8 cellular contexts compared by ENCODE assay signal in genomic region chr17:7922499-7923289, GRCh38. TPM values are rescaled to one million over a fixed set of nuclear protein-coding genes. Genes with fewer than 3 reads are reported as not detected.
DNase-seq lines count a peak whose midpoint lies in the region; ATAC-seq, FAIRE-seq and TF ChIP-seq lines count a peak whose summit lies in the region.

No MANE protein-coding gene starts in this region.

- H3K27me3 ChIP-seq in lung (ENCODE audit: control insufficient read depth, insufficient read depth), result no peaks in the 10 kb centered on the region

- H3K9me3 ChIP-seq in A549 (no peaks in the 10 kb centered on the region), lung (ENCODE audit: control insufficient read depth in 2 of 2, insufficient read depth in 1 of 2, low read length in 1 of 2) (no peaks in the 10 kb centered on the region)

- no peaks in the 10 kb centered on the region for H3K36me3 ChIP-seq in lung (ENCODE audit: control insufficient read depth in 2 of 2, insufficient read depth in 2 of 2, low read length in 2 of 2)

- peak overlapping the region; percentile 21; the same call in 1 of the 3 replicates for H3K4me2 ChIP-seq in A549

- TF ChIP-seq POLR2A in A549 (IDR thresholded peaks at IDR 0.05; ENCODE audit: low read length), result no peak; the same call in 1 of the 2 replicates

- no peak for TF ChIP-seq EP300 in A549 (IDR thresholded peaks at IDR 0.05)

- WGBS in A549 (ENCODE audit: missing lambda C conversion rate), result 84% methylated on average over 42 of the region's 42 CpGs
- WGBS in lung, 2 donors, result 4% methylated on average over 42 of the region's 42 CpGs

- no peak for FAIRE-seq in A549 (lab: Jason Lieb, UNC)

- no peak for TF ChIP-seq RAD21 in A549 (conservative IDR thresholded peaks at IDR 0.05 in 1 of 2, IDR thresholded peaks at IDR 0.05 in 1 of 2)

- H3K4me3 ChIP-seq in A549 (no peak overlapping the region), lung (peak overlapping the region; percentile 5)

- peak in 1 of 2 experiments; percentile 25; a peak in 2 of 6 replicates for ATAC-seq in A549
- ATAC-seq in lung (ENCODE audit: insufficient read depth, low FRiP score), result peak; percentile 84
- no peak for ATAC-seq in GM19023 (IDR thresholded peaks at IDR 0.05; ENCODE audit: unreplicated experiment)

- no peaks in the 10 kb centered on the region for H3K4me1 ChIP-seq in A549
- H3K4me1 ChIP-seq in lung (ENCODE audit: control insufficient read depth in 2 of 2, insufficient read depth in 2 of 2, low read length in 2 of 2), result peaks cover 0 to 8% of the 10 kb centered on the region in 2 donors

- H3K27ac ChIP-seq in A549 (no peak overlapping the region), lung (ENCODE audit: low read depth in 1 of 2, low read length in 1 of 2) (peak overlapping the region; percentile 34 to 82)

- POLR2A ChIA-PET in A549 (lab: Yijun Ruan, JAX), result interaction anchor here (1.0 to 2.2 kb wide), 2 partner anchors 9 to 65 kb away, joined by 3 to 8 read pairs; partner anchors contain the start of genes CNTROB, NAA38 and TRAPPC1

- CTCF ChIA-PET in A549 (lab: Yijun Ruan, JAX), result interaction anchor here (0.8 to 14.7 kb wide), 4 partner anchors 13 to 71 kb away, joined by 3 to 372 read pairs (median 66); partner anchors contain the start of genes CNTROB, KCNAB3 and TRAPPC1

- DNase-seq in A549 (ENCODE audit: low read depth in 1 of 2, low spot score in 1 of 2) (peak in 1 of 2 experiments; percentile 31), GOT3 (lab: John Stamatoyannopoulos, UW) (peak; percentile 23), ecto neural progenitor cell (ENCODE audit: low spot score) (peak; percentile 93), lung (ENCODE audit: low spot score) (peak; percentile 84), HK-2 (ENCODE audit: unreplicated experiment) (no peak)
- DNase-seq in activated CD8-positive, alpha-beta memory T cell treated with anti-CD3 and anti-CD28 coated beads for 1 hour (ENCODE audit: extremely low read depth in 1 of 2, low read depth in 1 of 2), result peak; percentile 51 to 74
- DNase-seq in stimulated activated CD4-positive, alpha-beta T cell treated with anti-CD3 and anti-CD28 coated beads, Interleukin-4, amount 100 ng/mL, for 4 hours, result peak; percentile 80 to 81

- TF ChIP-seq CTCF in A549 (IDR thresholded peaks at IDR 0.05) (no peak), lung (IDR thresholded peaks at IDR 0.05; ENCODE audit: control extremely low read depth, extremely low read depth) (no peak)

TF ChIP-seq in A549, 52 proteins besides CTCF, POLR2A, EP300 and RAD21:
- TF ChIP-seq FOSB (CRISPR knock-in tag; IDR thresholded peaks at IDR 0.05), result no peak
- TF ChIP-seq HOXB5 (CRISPR knock-in tag; IDR thresholded peaks at IDR 0.05), result no peak
- no peak for TF ChIP-seq HEYL (CRISPR knock-in tag; IDR thresholded peaks at IDR 0.05)
- no peak for TF ChIP-seq JUN (IDR thresholded peaks at IDR 0.05)
- no peak for TF ChIP-seq BHLHE40 (IDR thresholded peaks at IDR 0.05; ENCODE audit: low read depth, low read length)
- no peak for TF ChIP-seq REST (IDR thresholded peaks at IDR 0.05)
- no peak for TF ChIP-seq POLR2AphosphoS2 (conservative IDR thresholded peaks at IDR 0.05; ENCODE audit: low read length)

RNA-seq across cellular contexts. Expression of gene RNF227, which starts 6.6 kb away (rescaled TPM):
- 2.1 and 2.4 TPM in 2 replicates for polyA plus RNA-seq in A549 (2011; rRNA removed)
- polyA plus RNA-seq in A549 (2012; cell fraction: cytosol; rRNA removed), result 3.2 and 6.1 TPM in 2 replicates
- polyA plus RNA-seq in A549 (2012; cell fraction: nucleus; rRNA removed), result 3.4 and 3.5 TPM in 2 replicates
- 1.7 to 4.1 TPM (median 3.7 TPM) in 3 replicates for polyA plus RNA-seq in A549 (2017; fragmentation: RNase III; extraction: RNeasy Plus Mini Kit Qiagen cat#74134 plus additional on column Dnase treatment)
- 0.62 and 0.63 TPM in 2 replicates for polyA minus RNA-seq in A549 (2011; rRNA and poly(A)+ RNA removed)
- total RNA-seq in lung, result 1 to 10 TPM; 5.4 to 8.0 TPM
- polyA plus RNA-seq in lung, result 1 to 10 TPM; 4.1 to 6.0 TPM

RNA-seq across cellular contexts. Expression of gene KCNAB3, which starts 7.0 kb away (rescaled TPM):
- 2.4 and 2.7 TPM in 2 replicates for polyA plus RNA-seq in A549 (2011; rRNA removed)
- 2.5 and 2.7 TPM in 2 replicates for polyA plus RNA-seq in A549 (2012; cell fraction: cytosol; rRNA removed)
- polyA plus RNA-seq in A549 (2012; cell fraction: nucleus; rRNA removed), result 42.7 and 45.2 TPM in 2 replicates
- 3.2 to 4.8 TPM (median 3.4 TPM) in 3 replicates for polyA plus RNA-seq in A549 (2017; fragmentation: RNase III; extraction: RNeasy Plus Mini Kit Qiagen cat#74134 plus additional on column Dnase treatment)
- polyA minus RNA-seq in A549 (2011; rRNA and poly(A)+ RNA removed), result 1.6 and 2.4 TPM in 2 replicates
- 1 to 10 TPM; 1.3 to 5.8 TPM for total RNA-seq in lung
- polyA plus RNA-seq in lung, result 1 to 10 TPM; 2.6 to 3.9 TPM

RNA-seq across cellular contexts. Expression of gene TRAPPC1, which starts 9.1 kb away (rescaled TPM):
- polyA plus RNA-seq in A549 (2011; rRNA removed), result 200 and 204 TPM in 2 replicates
- polyA plus RNA-seq in A549 (2012; cell fraction: cytosol; rRNA removed), result 513 and 556 TPM in 2 replicates
- 190 and 225 TPM in 2 replicates for polyA plus RNA-seq in A549 (2012; cell fraction: nucleus; rRNA removed)
- 314 to 336 TPM (median 328 TPM) in 3 replicates for polyA plus RNA-seq in A549 (2017; fragmentation: RNase III; extraction: RNeasy Plus Mini Kit Qiagen cat#74134 plus additional on column Dnase treatment)
- 198 and 252 TPM in 2 replicates for polyA minus RNA-seq in A549 (2011; rRNA and poly(A)+ RNA removed)
- 100 to 1,000 TPM in 1 of 2 donors, 10 to 100 TPM in 1; 58.9 to 158 TPM for total RNA-seq in lung
- 100 to 1,000 TPM; 172 to 213 TPM for polyA plus RNA-seq in lung

RNA-seq across cellular contexts. Expression of gene CNTROB, which starts 9.3 kb away (rescaled TPM):
- 23.2 and 28.3 TPM in 2 replicates for polyA plus RNA-seq in A549 (2011; rRNA removed)
- 40.0 and 48.5 TPM in 2 replicates for polyA plus RNA-seq in A549 (2012; cell fraction: cytosol; rRNA removed)
- polyA plus RNA-seq in A549 (2012; cell fraction: nucleus; rRNA removed), result 176 and 178 TPM in 2 replicates
- polyA plus RNA-seq in A549 (2017; fragmentation: RNase III; extraction: RNeasy Plus Mini Kit Qiagen cat#74134 plus additional on column Dnase treatment), result 56.4 to 59.4 TPM (median 57.0 TPM) in 3 replicates
- 27.4 and 28.0 TPM in 2 replicates for polyA minus RNA-seq in A549 (2011; rRNA and poly(A)+ RNA removed)
- total RNA-seq in lung, result 10 to 100 TPM; 60.2 to 72.0 TPM
- polyA plus RNA-seq in lung, result 10 to 100 TPM; 42.7 to 74.1 TPM

RNA-seq across cellular contexts. Expression of gene CHD3, which starts 34.1 kb away (rescaled TPM):
- 56.3 and 69.7 TPM in 2 replicates for polyA plus RNA-seq in A549 (2011; rRNA removed)
- polyA plus RNA-seq in A549 (2012; cell fraction: cytosol; rRNA removed), result 65.2 and 89.0 TPM in 2 replicates
- 224 and 249 TPM in 2 replicates for polyA plus RNA-seq in A549 (2012; cell fraction: nucleus; rRNA removed)
- polyA plus RNA-seq in A549 (2017; fragmentation: RNase III; extraction: RNeasy Plus Mini Kit Qiagen cat#74134 plus additional on column Dnase treatment), result 88.0 to 113 TPM (median 111 TPM) in 3 replicates
- 139 and 156 TPM in 2 replicates for polyA minus RNA-seq in A549 (2011; rRNA and poly(A)+ RNA removed)
- 100 to 1,000 TPM in 1 of 2 donors, 10 to 100 TPM in 1; 83.0 to 112 TPM for total RNA-seq in lung
- polyA plus RNA-seq in lung, result 10 to 100 TPM; 60.9 to 69.9 TPM

Comparison
In these comparisons a context has a peak if more than half of its experiments do, and no peak if none do; other contexts are left out.
1. H3K27ac ChIP-seq: peak in lung (2 of 2); none in A549 (0 of 2).